9 cellular contexts compared by ENCODE assay signal in genomic region chr3:16060358-16060852, GRCh38.
A peak's percentile ranks its signal among the peaks of the same experiment; 100 is the strongest.
DNase-seq lines count a peak whose midpoint lies in the region; ATAC-seq and TF ChIP-seq lines count a peak whose summit lies in the region.
"Had no signal": no experiment of that assay in that cellular context is flagged by ENCODE, and none has a peak within 500 bp of the region (broad histone marks: within the 10 kb centered on the region; RNA-seq: fewer than 3 reads in every experiment).

No MANE protein-coding gene starts in this region.

- no peaks in the 10 kb centered on the region for H3K27me3 ChIP-seq in BE2C

- no peaks in the 10 kb centered on the region for H3K36me3 Mint-ChIP-seq in activated T-cell treated with anti-CD3 and anti-CD28 coated beads, Interleukin-2, amount 50 U/mL, for 72 hours (ENCODE audit: insufficient read depth in 2 of 2)

- no peaks in the 10 kb centered on the region for H3K9me3 Mint-ChIP-seq in activated T-cell treated with anti-CD3 and anti-CD28 coated beads, Interleukin-2, amount 50 U/mL, for 72 hours
- H3K9me3 Mint-ChIP-seq: CD4-positive, alpha-beta T cell had no signal

- H3K27ac ChIP-seq in epithelial cell of prostate: peak overlapping the region; percentile 80

- H3K27me3 Mint-ChIP-seq in activated T-cell treated with anti-CD3 and anti-CD28 coated beads, Interleukin-2, amount 50 U/mL, for 72 hours (ENCODE audit: low read depth): no peaks in the 10 kb centered on the region

- ATAC-seq in activated T-cell treated with anti-CD3 and anti-CD28 coated beads, Interleukin-2, amount 50 U/mL, for 72 hours (replicated peaks in 1 of 2): no peak

- no peak overlapping the region for H3K27ac Mint-ChIP-seq in activated T-cell treated with anti-CD3 and anti-CD28 coated beads, Interleukin-2, amount 50 U/mL, for 72 hours
- H3K27ac Mint-ChIP-seq: CD4-positive, alpha-beta T cell had no signal

- H3K9me3 ChIP-seq in BE2C: no peaks in the 10 kb centered on the region

- H3K4me3 Mint-ChIP-seq in activated T-cell treated with anti-CD3 and anti-CD28 coated beads, Interleukin-2, amount 50 U/mL, for 72 hours: no peak overlapping the region
- H3K4me3 Mint-ChIP-seq: CD4-positive, alpha-beta T cell had no signal

- H3K4me3 ChIP-seq in BE2C (ENCODE audit: low read depth, low read length): no peak overlapping the region

- no peaks in the 10 kb centered on the region for H3K36me3 ChIP-seq in BE2C

- peaks cover 6% of the 10 kb centered on the region for H3K4me1 Mint-ChIP-seq in activated T-cell treated with anti-CD3 and anti-CD28 coated beads, Interleukin-2, amount 50 U/mL, for 72 hours (ENCODE audit: low read depth)

- H3K4me1 ChIP-seq in BE2C: no peaks in the 10 kb centered on the region

- DNase-seq in A172 (ENCODE audit: low spot score): peak; percentile 100
- DNase-seq in NCI-H460 (ENCODE audit: extremely low read depth, low read depth): peak; percentile 98
- peak; percentile 94 for DNase-seq in epithelial cell of prostate (ENCODE audit: low read depth, low spot score)
- DNase-seq in midbrain (lab: John Stamatoyannopoulos, UW): peak; percentile 25
- DNase-seq in activated T-cell treated with anti-CD3 and anti-CD28 coated beads, Interleukin-2, amount 50 U/mL, for 72 hours: no peak
- no peak for DNase-seq in effector CD4-positive, alpha-beta T cell
- DNase-seq in NCI-H1417 treated with DMSO at 0.1 percent for 48 hours (lab: John Stamatoyannopoulos, UW): no peak
- DNase-seq in BE2C: no peak
- DNase-seq: CD4-positive, alpha-beta T cell had no signal

- no peak for TF ChIP-seq CTCF in BE2C (IDR thresholded peaks at IDR 0.05; ENCODE audit: low read depth, low read length)

Comparison
In these comparisons a context has a peak if more than half of its experiments do, and no peak if none do; other contexts are left out.
1. DNase-seq: peak in A172 (single experiment), NCI-H460 (single experiment), epithelial cell of prostate (single experiment) and midbrain (single experiment); none in activated T-cell treated with anti-CD3 and anti-CD28 coated beads, Interleukin-2, amount 50 U/mL, for 72 hours (0 of 2), effector CD4-positive, alpha-beta T cell (single experiment), NCI-H1417 treated with DMSO at 0.1 percent for 48 hours (single experiment) and BE2C (single experiment).